Comparison of ENCODE assay signal across 16 cellular contexts in the genomic region with DNA sequence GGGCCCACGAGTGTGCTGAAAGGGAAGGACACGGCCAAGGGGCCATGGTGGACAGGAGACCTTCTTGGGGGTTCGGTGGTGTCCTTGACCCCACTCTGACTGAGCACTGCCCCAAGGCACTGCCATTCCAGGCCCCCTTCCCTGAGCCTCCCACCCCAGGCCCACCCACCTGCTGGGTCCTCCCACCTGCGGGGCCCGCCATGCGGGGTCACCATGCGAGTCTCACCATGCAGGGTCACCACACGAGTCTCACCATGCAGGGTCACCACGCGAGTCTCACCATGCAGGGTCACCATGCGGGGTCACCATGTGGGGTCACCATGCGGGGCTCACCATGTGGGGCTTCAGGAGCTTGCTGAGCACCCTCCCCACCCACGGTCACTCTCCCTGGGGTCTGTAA.
DNase-seq lines count a peak whose midpoint lies in the region; ATAC-seq and TF ChIP-seq lines count a peak whose summit lies in the region.
"Had no signal": no experiment of that assay in that cellular context is flagged by ENCODE, and none has a peak within 500 bp of the region (broad histone marks: within the 10 kb centered on the region; RNA-seq: fewer than 3 reads in every experiment).

No MANE protein-coding gene starts in this region.

- no peaks in the 10 kb centered on the region for H3K27me3 ChIP-seq in neuronal stem cell (ENCODE audit: control insufficient read depth in 3 of 3, insufficient read depth in 3 of 3, low read depth in 1 of 3, low read length in 3 of 3)

- no peaks in the 10 kb centered on the region for H3K9me3 Mint-ChIP-seq in stimulated activated naive CD8-positive, alpha-beta T cell treated with anti-CD3 and anti-CD28 coated beads, Interleukin-15, amount 100 ng/mL, for 72 hours
- H3K9me3 Mint-ChIP-seq: CD4-positive, alpha-beta memory T cell; GM23338; H9 had no signal

- no peak overlapping the region for H2BK120ac ChIP-seq in neuronal stem cell (ENCODE audit: low read depth, low read length)

- no peaks in the 10 kb centered on the region for H3K79me2 ChIP-seq in OCI-LY7 (ENCODE audit: insufficient read depth, low read depth, low read length)

- no peak overlapping the region for H3K27ac Mint-ChIP-seq in stimulated activated naive CD8-positive, alpha-beta T cell treated with anti-CD3 and anti-CD28 coated beads, Interleukin-15, amount 100 ng/mL, for 72 hours
- H3K27ac Mint-ChIP-seq: GM23338 had no signal

- H3K4me1 ChIP-seq in OCI-LY7 (ENCODE audit: insufficient read depth, low read length, poor library complexity, severe bottlenecking) (peaks cover 100% of the 10 kb centered on the region), neuronal stem cell (ENCODE audit: control insufficient read depth in 2 of 2, insufficient read depth in 1 of 2, low read depth in 1 of 2, low read length in 2 of 2) (peaks cover 7 to 13% of the 10 kb centered on the region in 2 donors)

- intact Hi-C loops in OCI-LY7 (cut with micrococcal nuclease; ENCODE audit: unreplicated experiment) = loop anchor here (5.0 kb wide), 1 partner anchor 379 kb away; no protein-coding TSS in a partner anchor

- BruUV-seq in OCI-LY7 (replicated peaks; lab: Mats Ljungman, UMichigan) = no TSS peak

- no peak overlapping the region for H2BK12ac ChIP-seq in neuronal stem cell (ENCODE audit: low read length)

- H4K91ac ChIP-seq in neuronal stem cell (ENCODE audit: low read depth, low read length, poor library complexity) = no peak overlapping the region

- H3K4me2 ChIP-seq in OCI-LY7 (ENCODE audit: low read length) (peak overlapping the region; percentile 59), neuronal stem cell (ENCODE audit: insufficient read depth, low read length, poor library complexity, severe bottlenecking) (no peak overlapping the region)
- H3K4me2 ChIP-seq: GM23338 had no signal

- H2AK5ac ChIP-seq in neuronal stem cell (ENCODE audit: low read depth, low read length) = peak overlapping the region; percentile 60

- no peak for DNase-seq in stimulated activated naive CD8-positive, alpha-beta T cell treated with anti-CD3 and anti-CD28 coated beads, Interleukin-15, amount 100 ng/mL, for 72 hours
- no peak for DNase-seq in stimulated activated naive CD8-positive, alpha-beta T cell treated with anti-CD3 and anti-CD28 coated beads, Interleukin-15, Interleukin-2, amounts not matched to agents 100 U/mL and 50 U/mL, for 24 hours
- no peak for DNase-seq in OCI-LY7 (ENCODE audit: low spot score)
- no peak for DNase-seq in neuronal stem cell (ENCODE audit: low spot score)
- no peak for DNase-seq in NCI-H1436 treated with DMSO at 0.1 percent for 48 hours (lab: John Stamatoyannopoulos, UW)
- DNase-seq in DMS53 (lab: John Stamatoyannopoulos, UW) = no peak
- DNase-seq: 8988T; AML-193; CD4-positive, alpha-beta memory T cell; DMS79 treated with DMSO at 0.1 percent for 48 hours; GDM1; H9 had no signal

- ATAC-seq in stimulated activated naive CD8-positive, alpha-beta T cell treated with anti-CD3 and anti-CD28 coated beads, Interleukin-15, amount 100 ng/mL, for 72 hours = peak; percentile 8
- ATAC-seq in stimulated activated naive CD8-positive, alpha-beta T cell treated with anti-CD3 and anti-CD28 coated beads, Interleukin-15, Interleukin-2, amounts not matched to agents 100 U/mL and 50 U/mL, for 24 hours = no peak
- no peak for ATAC-seq in HG02759 (IDR thresholded peaks at IDR 0.05; ENCODE audit: unreplicated experiment)
- ATAC-seq: GM23338 had no signal

- no peaks in the 10 kb centered on the region for H3K27me3 Mint-ChIP-seq in stimulated activated naive CD8-positive, alpha-beta T cell treated with anti-CD3 and anti-CD28 coated beads, Interleukin-15, amount 100 ng/mL, for 72 hours
- H3K27me3 Mint-ChIP-seq: CD4-positive, alpha-beta memory T cell had no signal

- H3K4me1 Mint-ChIP-seq in stimulated activated naive CD8-positive, alpha-beta T cell treated with anti-CD3 and anti-CD28 coated beads, Interleukin-15, amount 100 ng/mL, for 72 hours = peaks cover 19% of the 10 kb centered on the region
- H3K4me1 Mint-ChIP-seq: CD4-positive, alpha-beta memory T cell had no signal

- no peak overlapping the region for H4K8ac ChIP-seq in neuronal stem cell (ENCODE audit: low read depth, low read length)

- H3K14ac ChIP-seq in neuronal stem cell (ENCODE audit: low read length) = no peak overlapping the region

- H3K9me2 ChIP-seq in OCI-LY7 (ENCODE audit: insufficient read depth, low read length) = no peaks in the 10 kb centered on the region

- H2BK15ac ChIP-seq in neuronal stem cell (ENCODE audit: low read length) = peak overlapping the region; percentile 20

- H3K27ac ChIP-seq in OCI-LY7 (ENCODE audit: low read depth, low read length, poor library complexity, severe bottlenecking) (peak overlapping the region; percentile 98), neuronal stem cell (replicated peaks; ENCODE audit: low read length) (no peak overlapping the region)
- H3K27ac ChIP-seq: C4-2B, HL-60 had no signal

- no peak overlapping the region for H3K4me3 ChIP-seq in OCI-LY7 (ENCODE audit: low read depth, low read length, poor library complexity, severe bottlenecking)
- H3K4me3 ChIP-seq in neuronal stem cell (ENCODE audit: low read length in 2 of 2) = no peak overlapping the region
- H3K4me3 ChIP-seq: GM23338 had no signal

- no peak overlapping the region for H3K18ac ChIP-seq in neuronal stem cell (ENCODE audit: low read length)

- no peak overlapping the region for H3K9ac ChIP-seq in neuronal stem cell (ENCODE audit: low read depth, low read length, poor library complexity)

- no peak overlapping the region for H3K4ac ChIP-seq in neuronal stem cell (ENCODE audit: low read length)

- no peak for TF ChIP-seq CTCF in OCI-LY7 (conservative IDR thresholded peaks at IDR 0.05; ENCODE audit: low read length)

- H3K9me3 ChIP-seq in OCI-LY7 (ENCODE audit: low read length) = no peaks in the 10 kb centered on the region
- no peaks in the 10 kb centered on the region for H3K9me3 ChIP-seq in neuronal stem cell (replicated peaks in 1 of 2; ENCODE audit: control insufficient read depth in 2 of 2, insufficient read depth in 1 of 2, low read depth in 1 of 2, low read length in 2 of 2)

- H3K4me3 Mint-ChIP-seq in stimulated activated naive CD8-positive, alpha-beta T cell treated with anti-CD3 and anti-CD28 coated beads, Interleukin-15, amount 100 ng/mL, for 72 hours = no peak overlapping the region
- H3K4me3 Mint-ChIP-seq: CD4-positive, alpha-beta memory T cell; GM23338; H9 had no signal

- POLR2A ChIA-PET in OCI-LY7 (lab: Charles Lee) = interaction anchor here (0.8 to 7.5 kb wide), 5 partner anchors 8 to 208 kb away, joined by 3 to 105 read pairs (median 4); no protein-coding TSS in a partner anchor

- H3K23ac ChIP-seq in neuronal stem cell (ENCODE audit: low read depth, low read length, poor library complexity) = no peak overlapping the region

- CTCF ChIA-PET in OCI-LY7 (lab: Charles Lee; ENCODE audit: unreplicated experiment) = interaction anchor here (0.6 to 0.7 kb wide), 2 partner anchors 10 to 134 kb away, joined by 3 read pairs; no protein-coding TSS in a partner anchor

- H2BK5ac ChIP-seq in neuronal stem cell (ENCODE audit: low read length) = no peak overlapping the region

- no peaks in the 10 kb centered on the region for H3K79me1 ChIP-seq in neuronal stem cell (ENCODE audit: low read depth, low read length)

- no peaks in the 10 kb centered on the region for H4K20me1 ChIP-seq in OCI-LY7 (ENCODE audit: insufficient read depth, low read length)

- H2AFZ ChIP-seq in OCI-LY7 (ENCODE audit: low read length) (no peak overlapping the region), neuronal stem cell (ENCODE audit: low read length) (no peak overlapping the region)
- H2AFZ ChIP-seq: GM23338 had no signal

- no peaks in the 10 kb centered on the region for H3K36me3 ChIP-seq in OCI-LY7 (ENCODE audit: insufficient read depth, low read length)
- no peaks in the 10 kb centered on the region for H3K36me3 ChIP-seq in neuronal stem cell (replicated peaks in 1 of 2; ENCODE audit: control insufficient read depth in 2 of 2, insufficient read depth in 2 of 2, low read length in 2 of 2)

- no CpG with 5 or more reads among the region's 13 CpGs for WGBS in neuronal stem cell (ENCODE audit: extremely low coverage in 2 of 2, insufficient read length in 2 of 2, insufficient replicate concordance in 1 of 2), 2 donors
